In genomic region chr6:137734875-137735182, GRCh38 we compare ENCODE assay signal across 24 cellular contexts.
DNase-seq lines count a peak whose midpoint lies in the region; ATAC-seq and TF ChIP-seq lines count a peak whose summit lies in the region.
"Had no signal": no experiment of that assay in that cellular context is flagged by ENCODE, and none has a peak within 500 bp of the region (broad histone marks: within the 10 kb centered on the region; RNA-seq: fewer than 3 reads in every experiment).

No MANE protein-coding gene starts in this region.

- no peak overlapping the region for H3K4me3 Mint-ChIP-seq in WTC11
- H3K4me3 Mint-ChIP-seq: activated CD4-positive, alpha-beta memory T cell treated with anti-CD3 and anti-CD28 coated beads for 36 hours; activated naive CD4-positive, alpha-beta T cell treated with anti-CD3 and anti-CD28 coated beads, Interleukin-2, amount 50 U/mL, for 24 hours; activated T-cell treated with anti-CD3 and anti-CD28 coated beads, Interleukin-2, amount 50 U/mL, for 4 hours; CD8-positive, alpha-beta T cell; nephron progenitor cell had no signal

- 73 to 85% (median 78%) methylated on average over 4 of the region's 4 CpGs for WGBS in heart left ventricle, 4 donors

- peaks cover 0 to 57% (median 0%) of the 10 kb centered on the region in 12 donors for H3K4me1 ChIP-seq in heart left ventricle
- H3K4me1 ChIP-seq in left lung: peaks cover 0 to 70% of the 10 kb centered on the region in 2 donors
- H3K4me1 ChIP-seq in Peyer's patch: no peaks in the 10 kb centered on the region
- H3K4me1 ChIP-seq: body of pancreas, psoas muscle had no signal

- POLR2A ChIA-PET in WTC11 (lab: Charles Lee): no interaction called here

- no peak overlapping the region for H3K27ac Mint-ChIP-seq in WTC11
- H3K27ac Mint-ChIP-seq: activated CD4-positive, alpha-beta memory T cell treated with anti-CD3 and anti-CD28 coated beads for 36 hours; activated naive CD4-positive, alpha-beta T cell treated with anti-CD3 and anti-CD28 coated beads, Interleukin-2, amount 50 U/mL, for 24 hours; CD8-positive, alpha-beta T cell; nephron progenitor cell had no signal

- H3K4me1 Mint-ChIP-seq in WTC11: no peaks in the 10 kb centered on the region

- peak in 3 of 4 donors; percentile 40 to 82 (median 54) for ATAC-seq in heart left ventricle
- ATAC-seq in WTC11: no peak
- ATAC-seq in left lung: peak; percentile 52
- no peak for ATAC-seq in HG02885 (IDR thresholded peaks at IDR 0.05; ENCODE audit: poor library complexity, unreplicated experiment)
- ATAC-seq: activated T-cell treated with anti-CD3 and anti-CD28 coated beads, Interleukin-2, amount 50 U/mL, for 4 hours; body of pancreas; CD8-positive, alpha-beta T cell; psoas muscle had no signal

- peak overlapping the region in 1 of 12 donors; percentile 65 for H3K27ac ChIP-seq in heart left ventricle
- H3K27ac ChIP-seq in left lung: peak overlapping the region in 1 of 2 donors; percentile 80
- no peak overlapping the region for H3K27ac ChIP-seq in Peyer's patch
- H3K27ac ChIP-seq: PC-9, psoas muscle, VCaP had no signal

- DNase-seq in heart left ventricle (no peak), cardiac septum (ENCODE audit: low spot score) (no peak), WTC11 (ENCODE audit: low spot score) (no peak), left lung (no peak), hippocampal formation (lab: John Stamatoyannopoulos, UW) (no peak), Peyer's patch (no peak)
- no peak for DNase-seq in stimulated activated CD4-positive, alpha-beta T cell treated with anti-CD3 and anti-CD28 coated beads, Interleukin-4, amount 100 ng/mL, for 1 hour
- DNase-seq: activated CD4-positive, alpha-beta memory T cell treated with anti-CD3 and anti-CD28 coated beads for 36 hours; activated T-cell treated with anti-CD3 and anti-CD28 coated beads, Interleukin-2, amount 50 U/mL, for 4 hours; CD8-positive, alpha-beta T cell; dermis blood vessel endothelial cell; mesendoderm; NCI-H2029 treated with DMSO at 0.1 percent for 48 hours; NCI-H524; nephron progenitor cell; PC-9; psoas muscle; stimulated activated CD4-positive, alpha-beta T cell treated with anti-CD3 and anti-CD28 coated beads, Interleukin-15, amount 100 ng/mL, for 24 hours; stimulated activated naive CD4-positive, alpha-beta T cell treated with Interleukin-2 at 50 U/mL for 16 hours had no signal

- no peaks in the 10 kb centered on the region for H3K36me3 Mint-ChIP-seq in WTC11
- H3K36me3 Mint-ChIP-seq: activated CD4-positive, alpha-beta memory T cell treated with anti-CD3 and anti-CD28 coated beads for 36 hours; activated naive CD4-positive, alpha-beta T cell treated with anti-CD3 and anti-CD28 coated beads, Interleukin-2, amount 50 U/mL, for 24 hours; CD8-positive, alpha-beta T cell had no signal

- CTCF ChIA-PET in WTC11 (lab: Charles Lee): no interaction called here

- intact Hi-C loops in heart left ventricle (cut with DNase I): no loop called here
- intact Hi-C loops in cardiac septum (cut with DNase I): no loop called here
- intact Hi-C loops in left lung (cut with DNase I): no loop called here

- no peak for TF ChIP-seq CTCF in heart left ventricle (IDR thresholded peaks at IDR 0.05)
- TF ChIP-seq CTCF in WTC11 (IDR thresholded peaks at IDR 0.05): no peak
- TF ChIP-seq CTCF in left lung (IDR thresholded peaks at IDR 0.05): no peak
- no peak for TF ChIP-seq CTCF in Peyer's patch (IDR thresholded peaks at IDR 0.05)

- H3K9me3 Mint-ChIP-seq in WTC11: no peaks in the 10 kb centered on the region
- H3K9me3 Mint-ChIP-seq: activated CD4-positive, alpha-beta memory T cell treated with anti-CD3 and anti-CD28 coated beads for 36 hours; activated naive CD4-positive, alpha-beta T cell treated with anti-CD3 and anti-CD28 coated beads, Interleukin-2, amount 50 U/mL, for 24 hours; activated T-cell treated with anti-CD3 and anti-CD28 coated beads, Interleukin-2, amount 50 U/mL, for 4 hours; CD8-positive, alpha-beta T cell; nephron progenitor cell had no signal

- H3K27me3 Mint-ChIP-seq in WTC11 (ENCODE audit: low read depth): no peaks in the 10 kb centered on the region; the same call in 1 of the 2 replicates

- H3K9me3 ChIP-seq in heart left ventricle: no peaks in the 10 kb centered on the region
- no peaks in the 10 kb centered on the region for H3K9me3 ChIP-seq in left lung
- no peaks in the 10 kb centered on the region for H3K9me3 ChIP-seq in Peyer's patch
- H3K9me3 ChIP-seq: body of pancreas, psoas muscle, upper lobe of left lung had no signal

- H3K36me3 ChIP-seq in heart left ventricle: no peaks in the 10 kb centered on the region
- no peaks in the 10 kb centered on the region for H3K36me3 ChIP-seq in left lung
- no peaks in the 10 kb centered on the region for H3K36me3 ChIP-seq in Peyer's patch
- H3K36me3 ChIP-seq: upper lobe of left lung had no signal

- H3K4me3 ChIP-seq in heart left ventricle: no peak overlapping the region
- no peak overlapping the region for H3K4me3 ChIP-seq in left lung
- H3K4me3 ChIP-seq in Peyer's patch: no peak overlapping the region
- H3K4me3 ChIP-seq: body of pancreas, PC-9, psoas muscle, upper lobe of left lung had no signal

- H3K27me3 ChIP-seq in heart left ventricle (no peaks in the 10 kb centered on the region), left lung (no peaks in the 10 kb centered on the region), Peyer's patch (no peaks in the 10 kb centered on the region)
- H3K27me3 ChIP-seq: body of pancreas, upper lobe of left lung had no signal

- TF ChIP-seq POLR2A in heart left ventricle (IDR thresholded peaks at IDR 0.05) (no peak), Peyer's patch (IDR thresholded peaks at IDR 0.05) (no peak)

TF ChIP-seq in WTC11, 78 proteins besides CTCF, POLR2A, EP300 and RAD21:
- TF ChIP-seq MAX (CRISPR knock-in tag; IDR thresholded peaks at IDR 0.05): no peak
- peak; percentile 99 for TF ChIP-seq GABPB1 (CRISPR knock-in tag; IDR thresholded peaks at IDR 0.05)

Comparison
In these comparisons a context has a peak if more than half of its experiments do, and no peak if none do; other contexts are left out.
1. ATAC-seq: peak in heart left ventricle (3 of 4) and left lung (single experiment); none in WTC11 (single experiment) and HG02885 (single experiment).